In the genomic region with DNA sequence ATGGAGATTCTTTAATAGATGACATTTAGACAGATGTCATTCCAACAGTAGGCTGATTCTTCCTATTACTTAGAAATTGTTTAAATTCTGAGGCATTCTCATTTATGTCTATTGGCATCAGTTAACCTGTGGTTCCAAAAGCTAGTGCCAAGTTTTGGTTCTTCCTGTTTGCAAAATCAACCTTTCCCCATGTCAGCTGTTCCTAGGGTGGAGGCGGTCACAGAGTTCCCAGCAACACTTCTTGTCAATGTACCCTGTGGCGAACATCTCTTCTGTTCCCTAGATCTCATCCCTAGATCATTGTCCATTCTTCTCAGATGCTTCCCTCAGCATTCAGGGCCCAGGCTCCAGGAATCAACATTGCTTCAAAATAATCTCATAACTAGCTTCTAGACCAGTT, we compare ENCODE assay signal across 19 cellular contexts.
"Had no signal": no experiment of that assay in that cellular context is flagged by ENCODE, and none has a peak within 500 bp of the region (broad histone marks: within the 10 kb centered on the region; RNA-seq: fewer than 3 reads in every experiment).

No MANE protein-coding gene starts in this region.

- H3K4me3 Mint-ChIP-seq: activated naive CD8-positive, alpha-beta T cell treated with anti-CD3 and anti-CD28 coated beads, Interleukin-2, amount 10 ng/mL, durations not matched to agents 7 days and 5 days; naive B cell; T-helper 2 cell treated with Interferon-gamma antibody and Interleukin-4, amounts not matched to agents 5 μg/mL and 100 μg/mL, for 36 hours had no signal

- H3K27ac ChIP-seq: psoas muscle, sigmoid colon, stomach had no signal

- H3K9me3 Mint-ChIP-seq: naive B cell; T-helper 2 cell treated with Interferon-gamma antibody and Interleukin-4, amounts not matched to agents 5 μg/mL and 100 μg/mL, for 36 hours had no signal

- H3K4me3 ChIP-seq: dorsolateral prefrontal cortex, psoas muscle, sigmoid colon, stomach had no signal

- DNase-seq: activated CD4-positive, alpha-beta T cell treated with anti-CD3 and anti-CD28 coated beads, Interleukin-2, amount 50 U/mL, for 4 hours; activated gamma-delta T cell treated with Interleukin-2 at 50 U/mL for 16 hours; activated naive CD8-positive, alpha-beta T cell treated with anti-CD3 and anti-CD28 coated beads, Interleukin-2, amount 10 ng/mL, durations not matched to agents 7 days and 5 days; activated T-cell treated with anti-CD3 and anti-CD28 coated beads, Interleukin-2, amount 50 U/mL, for 48 hours; aorta; dorsolateral prefrontal cortex; kidney; left ventricle myocardium superior; midbrain; naive B cell; occipital lobe; psoas muscle; sigmoid colon; stimulated activated CD4-positive, alpha-beta T cell treated with anti-CD3 and anti-CD28 coated beads, Interleukin-15, amount 100 ng/mL, for 24 hours; stimulated activated CD4-positive, alpha-beta T cell treated with anti-CD3 and anti-CD28 coated beads, Interleukin-4, amount 100 ng/mL, for 24 hours; stomach; SW 1271 had no signal

- H3K36me3 Mint-ChIP-seq: activated naive CD8-positive, alpha-beta T cell treated with anti-CD3 and anti-CD28 coated beads, Interleukin-2, amount 10 ng/mL, durations not matched to agents 7 days and 5 days; naive B cell had no signal

- H3K4me1 ChIP-seq: psoas muscle, sigmoid colon had no signal

- H3K4me1 Mint-ChIP-seq: activated naive CD8-positive, alpha-beta T cell treated with anti-CD3 and anti-CD28 coated beads, Interleukin-2, amount 10 ng/mL, durations not matched to agents 7 days and 5 days; naive B cell had no signal

- ATAC-seq: activated CD4-positive, CD25-positive, alpha-beta regulatory T cell treated with anti-CD3 and anti-CD28 coated beads, Interleukin-2, amount 50 U/mL, for 24 hours; psoas muscle had no signal

- H3K9me3 ChIP-seq: psoas muscle, sigmoid colon, stomach had no signal

- H3K36me3 ChIP-seq: sigmoid colon, stomach had no signal

- H3K27ac Mint-ChIP-seq: activated naive CD8-positive, alpha-beta T cell treated with anti-CD3 and anti-CD28 coated beads, Interleukin-2, amount 10 ng/mL, durations not matched to agents 7 days and 5 days; naive B cell; T-helper 2 cell treated with Interferon-gamma antibody and Interleukin-4, amounts not matched to agents 5 μg/mL and 100 μg/mL, for 36 hours had no signal

- H3K27me3 ChIP-seq: dorsolateral prefrontal cortex, sigmoid colon, stomach had no signal
